In genomic region chr1:183887826-183888819, GRCh38 we compare ENCODE assay signal across 11 cellular contexts.
DNase-seq lines count a peak whose midpoint lies in the region; ATAC-seq and TF ChIP-seq lines count a peak whose summit lies in the region.
"Had no signal": no experiment of that assay in that cellular context is flagged by ENCODE, and none has a peak within 500 bp of the region (broad histone marks: within the 10 kb centered on the region; RNA-seq: fewer than 3 reads in every experiment).

No MANE protein-coding gene starts in this region.

- no peak overlapping the region for H2BK120ac ChIP-seq in mesenchymal stem cell (ENCODE audit: low read depth, low read length)

- CTCF ChIA-PET in A673 (lab: Charles Lee), result interaction anchor here (0.7 kb wide), 1 partner anchor 360 kb away, joined by 3 read pairs; no protein-coding TSS in a partner anchor

- WGBS in mesenchymal stem cell, result 90% methylated on average over 4 of the region's 9 CpGs

- no peak overlapping the region for H2BK5ac ChIP-seq in mesenchymal stem cell (ENCODE audit: low read depth, low read length, poor library complexity, severe bottlenecking)

- H2AFZ ChIP-seq in mesenchymal stem cell (ENCODE audit: low read depth, low read length), result no peak overlapping the region

- H2BK15ac ChIP-seq in mesenchymal stem cell (ENCODE audit: low read depth, poor library complexity, severe bottlenecking), result no peak overlapping the region

- H3K4me1 ChIP-seq in A673 (ENCODE audit: insufficient read depth, low read length, poor library complexity, severe bottlenecking) (peaks cover 85% of the 10 kb centered on the region), ascending aorta (peaks cover 0 to 8% of the 10 kb centered on the region in 2 donors), mesenchymal stem cell (ENCODE audit: control insufficient read depth, insufficient read depth, low read depth, low read length) (peaks cover 2% of the 10 kb centered on the region)

- peak; percentile 64 for DNase-seq in A673 (ENCODE audit: low spot score)
- DNase-seq in GM04504 (ENCODE audit: low read depth), result peak; percentile 22
- no peak for DNase-seq in ascending aorta (ENCODE audit: low spot score in 2 of 2)
- no peak for DNase-seq in mesenchymal stem cell
- DNase-seq in Kasumi-1 (lab: John Stamatoyannopoulos, UW), result no peak
- no peak for DNase-seq in AG08396 (ENCODE audit: low spot score)
- DNase-seq: brain microvascular endothelial cell, islet precursor cell, occipital lobe had no signal

- no peak overlapping the region for H4K91ac ChIP-seq in mesenchymal stem cell (ENCODE audit: low read length)

- H3K36me3 ChIP-seq in A673 (ENCODE audit: insufficient read depth, low read length, poor library complexity, severe bottlenecking) (peaks cover 84% of the 10 kb centered on the region), ascending aorta (peaks cover 3 to 12% of the 10 kb centered on the region in 2 donors), mesenchymal stem cell (ENCODE audit: control insufficient read depth in 1 of 2, insufficient read depth in 2 of 2, low read depth in 1 of 2, low read length in 2 of 2) (peaks cover 0 to 94% of the 10 kb centered on the region in 2 experiments)

- H3K23ac ChIP-seq in mesenchymal stem cell (ENCODE audit: low read length in 2 of 2), result no peak overlapping the region

- TF ChIP-seq CTCF in A673 (conservative IDR thresholded peaks at IDR 0.05; ENCODE audit: low read depth, low read length), result no peak
- TF ChIP-seq CTCF in ascending aorta (IDR thresholded peaks at IDR 0.05), result no peak

- no peak overlapping the region for H3K14ac ChIP-seq in mesenchymal stem cell (ENCODE audit: low read length in 2 of 2)

- H2AK5ac ChIP-seq in mesenchymal stem cell (ENCODE audit: low read length, severe bottlenecking), result no peak overlapping the region

- H2BK12ac ChIP-seq in mesenchymal stem cell (ENCODE audit: low read length in 2 of 2), result no peak overlapping the region

- peaks cover 2% of the 10 kb centered on the region for H3K79me1 ChIP-seq in mesenchymal stem cell (replicated peaks; ENCODE audit: low read length, poor library complexity, severe bottlenecking)

- H3K4me2 ChIP-seq in mesenchymal stem cell (ENCODE audit: low read length, poor library complexity, severe bottlenecking), result no peak overlapping the region

- no peak overlapping the region for H4K8ac ChIP-seq in mesenchymal stem cell (ENCODE audit: low read length)

- H3K4ac ChIP-seq in mesenchymal stem cell (ENCODE audit: low read depth in 1 of 2, low read length in 2 of 2), result no peak overlapping the region

- intact Hi-C loops in A673 (cut with micrococcal nuclease; ENCODE audit: unreplicated experiment) (loop anchor here (2.0 to 5.0 kb wide), 2 partner anchors 81 to 109 kb away; partner anchors contain the start of gene RGL1), ascending aorta (cut with DNase I) (no loop called here)

- H3K27ac ChIP-seq in A673 (ENCODE audit: low read depth, low read length, poor library complexity, severe bottlenecking) (peak overlapping the region; percentile 87), ascending aorta (peak overlapping the region; percentile 37 to 47), mesenchymal stem cell (ENCODE audit: low read length, poor library complexity, severe bottlenecking) (peak overlapping the region; percentile 39)
- H3K27ac ChIP-seq: brain microvascular endothelial cell had no signal

- H3K9ac ChIP-seq in mesenchymal stem cell (ENCODE audit: low read length), result no peak overlapping the region

- no TSS peak for BruUV-seq in A673 (replicated peaks; lab: Mats Ljungman, UMichigan)

- no peak overlapping the region for H3K4me3 ChIP-seq in A673 (ENCODE audit: low read depth, low read length, poor library complexity, severe bottlenecking)
- H3K4me3 ChIP-seq in ascending aorta, result no peak overlapping the region
- no peak overlapping the region for H3K4me3 ChIP-seq in mesenchymal stem cell (ENCODE audit: insufficient read depth in 1 of 2, low read depth in 1 of 2, low read length in 2 of 2)

- no peaks in the 10 kb centered on the region for H3K27me3 ChIP-seq in A673 (replicated peaks; ENCODE audit: insufficient read depth, low read depth, low read length, poor library complexity)
- H3K27me3 ChIP-seq in ascending aorta, result no peaks in the 10 kb centered on the region
- no peaks in the 10 kb centered on the region for H3K27me3 ChIP-seq in mesenchymal stem cell (ENCODE audit: control insufficient read depth in 1 of 2, insufficient read depth in 1 of 2, low read length in 2 of 2)
- H3K27me3 ChIP-seq: brain microvascular endothelial cell had no signal

- H3K18ac ChIP-seq in mesenchymal stem cell (ENCODE audit: low read depth in 1 of 2, low read length in 2 of 2), result no peak overlapping the region

- no peak for ATAC-seq in HG03439 (IDR thresholded peaks at IDR 0.05; ENCODE audit: unreplicated experiment)
- ATAC-seq in GM21526 (IDR thresholded peaks at IDR 0.05; ENCODE audit: low FRiP score, unreplicated experiment), result no peak

- POLR2A ChIA-PET in A673 (lab: Charles Lee; ENCODE audit: low non-redundant PET), result no interaction called here

- H3K9me3 ChIP-seq in A673 (ENCODE audit: low read depth, low read length, poor library complexity, severe bottlenecking), result no peaks in the 10 kb centered on the region
- no peaks in the 10 kb centered on the region for H3K9me3 ChIP-seq in ascending aorta
- H3K9me3 ChIP-seq in mesenchymal stem cell (ENCODE audit: control insufficient read depth, low read length), result no peaks in the 10 kb centered on the region

Comparison
In these comparisons a context has a peak if more than half of its experiments do, and no peak if none do; other contexts are left out.
1. DNase-seq: peak in A673 (single experiment) and GM04504 (single experiment); none in ascending aorta (0 of 2), mesenchymal stem cell (single experiment), Kasumi-1 (0 of 2) and AG08396 (single experiment).
2. Peak in every context shown above with its lines, with median percentiles within 50 percentile points of each other: H3K27ac ChIP-seq.